ENCODE assay signal across 17 cellular contexts in the genomic region with DNA sequence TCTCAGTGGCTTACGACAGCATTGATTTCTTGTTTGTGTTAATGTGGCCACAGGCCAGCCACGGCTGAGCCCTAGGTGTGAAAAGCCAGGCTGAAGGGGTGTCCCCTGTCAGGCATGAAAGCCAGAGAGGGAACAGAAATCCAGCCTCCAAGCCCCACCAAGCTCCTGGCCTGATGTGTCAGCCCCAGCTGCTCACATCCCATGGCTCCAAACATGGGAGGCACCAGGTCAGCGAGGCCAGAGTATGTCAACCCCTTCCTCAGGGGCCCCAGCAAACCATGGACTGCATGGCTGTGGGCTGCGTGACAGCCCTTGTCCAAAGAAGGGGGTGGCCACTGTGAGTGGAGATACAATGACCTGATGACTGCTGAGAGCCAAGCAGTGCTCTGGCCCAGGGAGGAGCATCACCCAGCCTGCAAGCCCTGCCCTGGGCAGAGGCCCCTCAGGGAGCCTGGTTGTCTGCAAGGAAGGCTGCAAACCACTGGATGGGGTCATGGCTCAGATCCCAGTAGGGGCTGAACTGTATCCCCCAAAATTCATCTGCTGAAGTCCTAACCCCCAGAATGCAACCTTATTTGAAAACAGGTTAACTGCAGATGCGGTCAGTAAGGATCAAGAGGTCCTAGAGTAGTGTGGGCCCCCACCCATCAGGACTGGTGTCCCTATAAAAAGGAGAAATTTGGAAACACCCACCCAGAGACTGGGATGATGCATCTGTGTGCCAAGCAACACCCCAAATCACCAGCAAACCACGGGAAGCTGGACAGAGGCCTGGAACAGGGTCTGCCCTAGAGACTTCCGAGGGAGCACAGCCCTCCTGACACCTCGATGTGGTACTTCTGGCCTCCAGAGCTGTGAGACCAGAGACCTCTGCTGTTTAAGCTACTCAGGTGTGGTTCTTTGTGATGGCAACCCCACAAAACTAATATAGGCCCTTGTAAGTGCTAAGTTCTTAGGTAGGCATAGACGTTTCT. TPM values are rescaled to one million over a fixed set of nuclear protein-coding genes. Genes with fewer than 3 reads are reported as not detected.
"Had no signal": no experiment of that assay in that cellular context is flagged by ENCODE, and none has a peak within 500 bp of the region (broad histone marks: within the 10 kb centered on the region; RNA-seq: fewer than 3 reads in every experiment).

No MANE protein-coding gene starts in this region.

- H3K27ac ChIP-seq: heart left ventricle, SK-N-MC, upper lobe of right lung, WERI-Rb-1 had no signal

- ATAC-seq: activated T-cell treated with anti-CD3 and anti-CD28 coated beads, Interleukin-2, amount 50 U/mL, for 4 hours; heart left ventricle; left ventricle myocardium superior; stimulated activated memory B cell treated with anti-CD40 and anti-IgM and Interleukin-4, amounts not matched to agents 10 μg/mL and 1 μg/mL and 100 μg/mL, for 72 hours; T-cell; upper lobe of right lung had no signal

- H3K27me3 ChIP-seq: upper lobe of right lung had no signal

- H3K9me3 Mint-ChIP-seq: activated naive CD8-positive, alpha-beta T cell treated with anti-CD3 and anti-CD28 coated beads for 36 hours; activated T-cell treated with anti-CD3 and anti-CD28 coated beads, Interleukin-2, amount 50 U/mL, for 4 hours; stimulated activated memory B cell treated with anti-CD40 and anti-IgM and Interleukin-4, amounts not matched to agents 10 μg/mL and 1 μg/mL and 100 μg/mL, for 72 hours; T-cell had no signal

- H3K27me3 Mint-ChIP-seq: activated naive CD8-positive, alpha-beta T cell treated with anti-CD3 and anti-CD28 coated beads for 36 hours; stimulated activated memory B cell treated with anti-CD40 and anti-IgM and Interleukin-4, amounts not matched to agents 10 μg/mL and 1 μg/mL and 100 μg/mL, for 72 hours; T-cell had no signal

- H3K4me3 ChIP-seq: heart left ventricle, SK-N-MC, upper lobe of right lung had no signal

- H3K9me3 ChIP-seq: heart left ventricle, upper lobe of right lung had no signal

- H3K27ac Mint-ChIP-seq: activated naive CD8-positive, alpha-beta T cell treated with anti-CD3 and anti-CD28 coated beads for 36 hours; stimulated activated memory B cell treated with anti-CD40 and anti-IgM and Interleukin-4, amounts not matched to agents 10 μg/mL and 1 μg/mL and 100 μg/mL, for 72 hours had no signal

- H3K36me3 Mint-ChIP-seq: stimulated activated memory B cell treated with anti-CD40 and anti-IgM and Interleukin-4, amounts not matched to agents 10 μg/mL and 1 μg/mL and 100 μg/mL, for 72 hours had no signal

- DNase-seq: activated CD4-positive, alpha-beta T cell treated with anti-CD3 and anti-CD28 coated beads for 4 hours; activated gamma-delta T cell; activated naive CD8-positive, alpha-beta T cell treated with anti-CD3 and anti-CD28 coated beads for 36 hours; activated T-cell treated with anti-CD3 and anti-CD28 coated beads, Interleukin-2, amount 50 U/mL, for 4 hours; heart left ventricle; left ventricle myocardium superior; small intestine; substantia nigra; T-cell; upper lobe of right lung; WERI-Rb-1 had no signal

- H3K4me3 Mint-ChIP-seq: activated naive CD8-positive, alpha-beta T cell treated with anti-CD3 and anti-CD28 coated beads for 36 hours; activated T-cell treated with anti-CD3 and anti-CD28 coated beads, Interleukin-2, amount 50 U/mL, for 4 hours; stimulated activated memory B cell treated with anti-CD40 and anti-IgM and Interleukin-4, amounts not matched to agents 10 μg/mL and 1 μg/mL and 100 μg/mL, for 72 hours; T-cell had no signal

- H3K36me3 ChIP-seq: heart left ventricle, upper lobe of right lung, WERI-Rb-1 had no signal

RNA-seq across cellular contexts. Expression of a gene that starts 41.9 kb away (rescaled TPM):
- total RNA-seq: activated naive CD8-positive, alpha-beta T cell treated with anti-CD3 and anti-CD28 coated beads for 36 hours; activated T-cell treated with anti-CD3 and anti-CD28 coated beads, Interleukin-2, amount 50 U/mL, for 4 hours; bronchial epithelial cell; fibroblast of lung; frontal cortex; left ventricle myocardium superior; myocyte; T-cell had no signal
- polyA plus RNA-seq: fibroblast of lung had no signal
